ENCODE assay signal across 1 cellular context in genomic region chr10:98621630-98622029, GRCh38.
TF ChIP-seq lines count a peak whose summit lies in the region.

No MANE protein-coding gene starts in this region.

TF ChIP-seq in H1, 55 proteins besides CTCF, POLR2A, EP300 and RAD21:
- TF ChIP-seq ATF2 (IDR thresholded peaks at IDR 0.05; ENCODE audit: low read length) (no peak), EGR1 (IDR thresholded peaks at IDR 0.05; ENCODE audit: borderline replicate concordance, low read depth, low read length) (no peak), SRF (IDR thresholded peaks at IDR 0.05; ENCODE audit: low read depth, low read length) (no peak), CHD2 (IDR thresholded peaks at IDR 0.05; ENCODE audit: low read length) (no peak)
